ENCODE assay signal across 20 cellular contexts in genomic region chr5:168226012-168226411, GRCh38.
A peak's percentile ranks its signal among the peaks of the same experiment; 100 is the strongest.
DNase-seq lines count a peak whose midpoint lies in the region; ATAC-seq, FAIRE-seq and TF ChIP-seq lines count a peak whose summit lies in the region.
"Had no signal": no experiment of that assay in that cellular context is flagged by ENCODE, and none has a peak within 500 bp of the region (broad histone marks: within the 10 kb centered on the region; RNA-seq: fewer than 3 reads in every experiment).

No MANE protein-coding gene starts in this region.

- in situ Hi-C loops in K562 (cut with MboI): loop anchor here (10.0 kb wide), 1 partner anchor 501 kb away; no protein-coding TSS in a partner anchor

- no peaks in the 10 kb centered on the region for H3K9me1 ChIP-seq in K562 (ENCODE audit: control insufficient read depth, insufficient read depth, low read length)

- H3K4me1 ChIP-seq in K562 (replicated peaks in 1 of 2; ENCODE audit: control insufficient read depth in 2 of 2, insufficient read depth in 2 of 2, low read length in 2 of 2): no peaks in the 10 kb centered on the region

- H3K4me3 Mint-ChIP-seq in activated naive CD4-positive, alpha-beta T cell treated with anti-CD3 and anti-CD28 coated beads for 36 hours: no peak overlapping the region
- H3K4me3 Mint-ChIP-seq in stimulated activated naive CD8-positive, alpha-beta T cell treated with anti-CD3 and anti-CD28 coated beads, Interleukin-15, amount 100 ng/mL, for 72 hours: no peak overlapping the region
- H3K4me3 Mint-ChIP-seq in type B pancreatic cell: no peak overlapping the region
- H3K4me3 Mint-ChIP-seq: B cell; CD8-positive, alpha-beta T cell had no signal

- H3K9me3 ChIP-seq in K562 (replicated peaks; ENCODE audit: control insufficient read depth, insufficient read depth, low read depth, low read length): no peaks in the 10 kb centered on the region
- H3K9me3 ChIP-seq: BLaER1 treated with 17β-estradiol and CSF1 and Interleukin-3, amounts not matched to agents 10 nM and 100 nM had no signal

- H3K79me2 ChIP-seq in K562 (ENCODE audit: control insufficient read depth, insufficient read depth, low read length): no peaks in the 10 kb centered on the region

- 2% methylated on average over 10 of the region's 10 CpGs for WGBS in K562 (ENCODE audit: insufficient coverage, low coverage, missing lambda C conversion rate)

- no peaks in the 10 kb centered on the region for H4K20me1 ChIP-seq in K562 (replicated peaks; ENCODE audit: control insufficient read depth, insufficient read depth, low read length)
- H4K20me1 ChIP-seq: BLaER1 treated with 17β-estradiol and CSF1 and Interleukin-3, amounts not matched to agents 10 nM and 100 nM had no signal

- H3K4me1 Mint-ChIP-seq in activated naive CD4-positive, alpha-beta T cell treated with anti-CD3 and anti-CD28 coated beads for 36 hours (ENCODE audit: low read depth): peaks cover 20% of the 10 kb centered on the region
- peaks cover 9% of the 10 kb centered on the region for H3K4me1 Mint-ChIP-seq in stimulated activated naive CD8-positive, alpha-beta T cell treated with anti-CD3 and anti-CD28 coated beads, Interleukin-15, amount 100 ng/mL, for 72 hours
- peaks cover 16% of the 10 kb centered on the region for H3K4me1 Mint-ChIP-seq in type B pancreatic cell (ENCODE audit: unreplicated experiment)
- H3K4me1 Mint-ChIP-seq: B cell had no signal

- H2AFZ ChIP-seq in K562 (ENCODE audit: low read depth, low read length): no peak overlapping the region

- H3K36me3 ChIP-seq in K562 (ENCODE audit: control insufficient read depth, insufficient read depth, low read length): no peaks in the 10 kb centered on the region

- CTCF ChIA-PET in activated naive CD4-positive, alpha-beta T cell treated with anti-CD3 and anti-CD28 coated beads for 36 hours (lab: Charles Lee): interaction anchor here (0.6 kb wide), 1 partner anchor 29 kb away, joined by 4 read pairs; no protein-coding TSS in a partner anchor
- CTCF ChIA-PET in K562 (lab: Yijun Ruan, JAX; ENCODE audit: low intra/inter-chr PET ratio) (no interaction called here), GM10248 (lab: Yijun Ruan, JAX) (interaction anchor here (4.5 kb wide), 1 partner anchor 7 kb away, joined by 20 read pairs; no protein-coding TSS in a partner anchor)

- ATAC-seq in activated naive CD4-positive, alpha-beta T cell treated with anti-CD3 and anti-CD28 coated beads, Interleukin-2, amount 50 U/mL, for 72 hours: no peak
- peak; percentile 30 for ATAC-seq in stimulated activated naive CD8-positive, alpha-beta T cell treated with anti-CD3 and anti-CD28 coated beads, Interleukin-15, Interleukin-2, amounts not matched to agents 100 U/mL and 50 U/mL, for 24 hours
- no peak for ATAC-seq in stimulated activated naive CD8-positive, alpha-beta T cell treated with anti-CD3 and anti-CD28 coated beads, Interleukin-15, amount 100 ng/mL, for 72 hours
- ATAC-seq in K562 (no peak), GM18505 (IDR thresholded peaks at IDR 0.05; ENCODE audit: unreplicated experiment) (no peak)
- ATAC-seq: CD8-positive, alpha-beta T cell; HCT116 had no signal

- no peak overlapping the region for H3K9ac ChIP-seq in K562 (ENCODE audit: insufficient read depth in 1 of 2, low read depth in 2 of 2, low read length in 2 of 2)

- POLR2A ChIA-PET in K562 (lab: Yijun Ruan, JAX) (no interaction called here), GM10248 (lab: Yijun Ruan, JAX) (no interaction called here)

- TF ChIP-seq EP300 in K562 (IDR thresholded peaks at IDR 0.05; ENCODE audit: low read length): no peak

- intact Hi-C loops in activated naive CD4-positive, alpha-beta T cell treated with anti-CD3 and anti-CD28 coated beads for 36 hours (cut with micrococcal nuclease): loop anchor here (5.0 kb wide), 1 partner anchor 1431 kb away; no protein-coding TSS in a partner anchor
- intact Hi-C loops in K562 (cut with micrococcal nuclease): no loop called here

- DNase-seq in activated naive CD4-positive, alpha-beta T cell treated with anti-CD3 and anti-CD28 coated beads, Interleukin-2, amount 50 U/mL, for 72 hours (ENCODE audit: low spot score in 2 of 2): no peak
- DNase-seq in activated naive CD4-positive, alpha-beta T cell treated with anti-CD3 and anti-CD28 coated beads for 36 hours: no peak
- DNase-seq in stimulated activated naive CD8-positive, alpha-beta T cell treated with anti-CD3 and anti-CD28 coated beads, Interleukin-15, Interleukin-2, amounts not matched to agents 100 U/mL and 50 U/mL, for 24 hours: no peak
- no peak for DNase-seq in stimulated activated naive CD8-positive, alpha-beta T cell treated with anti-CD3 and anti-CD28 coated beads, Interleukin-15, amount 100 ng/mL, for 72 hours
- DNase-seq in K562 (ENCODE audit: extremely low read depth in 1 of 4, low spot score in 3 of 4): no peak
- DNase-seq in type B pancreatic cell (ENCODE audit: extremely low spot score, unreplicated experiment): peak; percentile 51
- DNase-seq in GM10248 (ENCODE audit: extremely low spot score): no peak
- DNase-seq: Calu3; CD8-positive, alpha-beta T cell; DMS 273 treated with DMSO at 0.1 percent for 48 hours; DMS53; DND-41; EL; GOT3; H7 had no signal

- no peak for TF ChIP-seq POLR2A in K562 (conservative IDR thresholded peaks at IDR 0.05)
- TF ChIP-seq POLR2A in GM18505 (IDR thresholded peaks at IDR 0.05; ENCODE audit: borderline replicate concordance, extremely low read depth, insufficient read depth, insufficient read length): no peak

- H3K27ac ChIP-seq in K562 (ENCODE audit: extremely low read depth, low read depth, low read length): no peak overlapping the region

- no peak overlapping the region for H3K4me2 ChIP-seq in K562 (ENCODE audit: insufficient read depth, low read length)

- no peaks in the 10 kb centered on the region for H3K27me3 Mint-ChIP-seq in activated naive CD4-positive, alpha-beta T cell treated with anti-CD3 and anti-CD28 coated beads for 36 hours (ENCODE audit: low read depth)
- H3K27me3 Mint-ChIP-seq in stimulated activated naive CD8-positive, alpha-beta T cell treated with anti-CD3 and anti-CD28 coated beads, Interleukin-15, amount 100 ng/mL, for 72 hours: peaks cover 13% of the 10 kb centered on the region
- H3K27me3 Mint-ChIP-seq in type B pancreatic cell: peaks cover 5% of the 10 kb centered on the region

- TF ChIP-seq CTCF in K562 (IDR thresholded peaks at IDR 0.05 in 2 of 3, conservative IDR thresholded peaks at IDR 0.05 in 1 of 3; ENCODE audit: insufficient read depth in 2 of 3, low read depth in 1 of 3, low read length in 3 of 3): no peak
- no peak for TF ChIP-seq CTCF in type B pancreatic cell (conservative IDR thresholded peaks at IDR 0.05)
- no peak for TF ChIP-seq CTCF in GM10248 (IDR thresholded peaks at IDR 0.05; ENCODE audit: control extremely low read depth, extremely low read depth, low read depth, missing control alignments)

- peak overlapping the region; percentile 3 to 91 for H3K27ac Mint-ChIP-seq in activated naive CD4-positive, alpha-beta T cell treated with anti-CD3 and anti-CD28 coated beads, Interleukin-2, amount 50 U/mL, for 72 hours
- no peak overlapping the region for H3K27ac Mint-ChIP-seq in activated naive CD4-positive, alpha-beta T cell treated with anti-CD3 and anti-CD28 coated beads for 36 hours
- no peak overlapping the region for H3K27ac Mint-ChIP-seq in stimulated activated naive CD8-positive, alpha-beta T cell treated with anti-CD3 and anti-CD28 coated beads, Interleukin-15, amount 100 ng/mL, for 72 hours
- H3K27ac Mint-ChIP-seq in type B pancreatic cell: no peak overlapping the region
- H3K27ac Mint-ChIP-seq: B cell; CD8-positive, alpha-beta T cell had no signal

- peaks cover 6% of the 10 kb centered on the region in 2 donors for H3K9me3 Mint-ChIP-seq in activated naive CD4-positive, alpha-beta T cell treated with anti-CD3 and anti-CD28 coated beads, Interleukin-2, amount 50 U/mL, for 72 hours
- no peaks in the 10 kb centered on the region for H3K9me3 Mint-ChIP-seq in activated naive CD4-positive, alpha-beta T cell treated with anti-CD3 and anti-CD28 coated beads for 36 hours
- H3K9me3 Mint-ChIP-seq in stimulated activated naive CD8-positive, alpha-beta T cell treated with anti-CD3 and anti-CD28 coated beads, Interleukin-15, amount 100 ng/mL, for 72 hours: no peaks in the 10 kb centered on the region
- H3K9me3 Mint-ChIP-seq in type B pancreatic cell: no peaks in the 10 kb centered on the region
- H3K9me3 Mint-ChIP-seq: CD8-positive, alpha-beta T cell had no signal

- H3K4me3 ChIP-seq in K562: no peak overlapping the region
- H3K4me3 ChIP-seq: BLaER1 treated with 17β-estradiol and CSF1 and Interleukin-3, amounts not matched to agents 10 nM and 100 nM had no signal

- TF ChIP-seq RAD21 in K562 (CRISPR knock-in tag; conservative IDR thresholded peaks at IDR 0.05 in 1 of 2, IDR thresholded peaks at IDR 0.05 in 1 of 2): no peak

- peaks cover 11 to 32% of the 10 kb centered on the region in 2 donors for H3K36me3 Mint-ChIP-seq in activated naive CD4-positive, alpha-beta T cell treated with anti-CD3 and anti-CD28 coated beads, Interleukin-2, amount 50 U/mL, for 72 hours
- H3K36me3 Mint-ChIP-seq in activated naive CD4-positive, alpha-beta T cell treated with anti-CD3 and anti-CD28 coated beads for 36 hours (ENCODE audit: low read depth): no peaks in the 10 kb centered on the region
- H3K36me3 Mint-ChIP-seq in type B pancreatic cell: peaks cover 17% of the 10 kb centered on the region
- H3K36me3 Mint-ChIP-seq: CD8-positive, alpha-beta T cell had no signal

- FAIRE-seq in K562 (lab: Jason Lieb, UNC): no peak
- FAIRE-seq: GM12892 had no signal

- H3K27me3 ChIP-seq in K562 (ENCODE audit: control insufficient read depth in 2 of 2, insufficient read depth in 2 of 2, low read length in 2 of 2): peaks cover 0 to 2% of the 10 kb centered on the region in 2 experiments; a peak in 1 of 5 replicates
- H3K27me3 ChIP-seq: BLaER1 treated with 17β-estradiol and CSF1 and Interleukin-3, amounts not matched to agents 10 nM and 100 nM had no signal

- no TSS peak for BruUV-seq in K562 (replicated peaks; lab: Mats Ljungman, UMichigan)

TF ChIP-seq in K562, 482 proteins besides CTCF, POLR2A, EP300 and RAD21 (continues in another document):
- TF ChIP-seq IFI16 (CRISPR knock-in tag; IDR thresholded peaks at IDR 0.05) (no peak), ATF7 (IDR thresholded peaks at IDR 0.05) (peak; percentile 28; the same call in 1 of the 2 replicates), POLR2H (tag; IDR thresholded peaks at IDR 0.05; ENCODE audit: low read depth) (no peak), GTF2B (IDR thresholded peaks at IDR 0.05; ENCODE audit: extremely low read depth, insufficient read length) (no peak), ASH1L (IDR thresholded peaks at IDR 0.05; ENCODE audit: borderline replicate concordance, low read depth, partially characterized antibody) (no peak), SRSF9 (IDR thresholded peaks at IDR 0.05; ENCODE audit: borderline replicate concordance, low read depth, low read length) (no peak), CBX1 (IDR thresholded peaks at IDR 0.05; ENCODE audit: low read depth) (no peak), HMG20B (CRISPR knock-in tag; IDR thresholded peaks at IDR 0.05) (no peak)

Comparison
In these comparisons a context has a peak if more than half of its experiments do, and no peak if none do; other contexts are left out.
1. H3K27ac Mint-ChIP-seq: peak in activated naive CD4-positive, alpha-beta T cell treated with anti-CD3 and anti-CD28 coated beads, Interleukin-2, amount 50 U/mL, for 72 hours (2 of 2); none in activated naive CD4-positive, alpha-beta T cell treated with anti-CD3 and anti-CD28 coated beads for 36 hours (single experiment), stimulated activated naive CD8-positive, alpha-beta T cell treated with anti-CD3 and anti-CD28 coated beads, Interleukin-15, amount 100 ng/mL, for 72 hours (0 of 2) and type B pancreatic cell (single experiment).